15 cellular contexts compared by ENCODE assay signal in the genomic region with DNA sequence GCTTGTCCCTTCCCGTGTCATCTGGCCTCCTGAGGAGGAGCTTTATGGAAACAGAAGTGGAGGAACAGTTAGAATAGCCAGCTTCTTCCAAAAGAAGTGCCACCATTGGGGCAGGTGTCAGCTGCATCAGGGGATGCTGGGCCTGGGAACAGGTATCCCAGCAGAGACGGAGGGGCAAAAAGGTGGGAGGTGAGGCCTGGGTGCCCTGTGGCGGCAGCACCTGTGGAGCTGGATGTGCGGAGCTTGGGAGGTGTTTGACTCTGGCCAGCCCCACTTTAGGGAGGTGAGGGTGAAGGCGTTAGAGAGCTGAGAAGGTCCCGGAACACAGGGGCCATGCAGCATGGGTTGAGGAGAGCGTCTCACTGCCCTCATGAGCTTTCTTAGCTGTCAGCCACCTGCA. TPM values are rescaled to one million over a fixed set of nuclear protein-coding genes. Genes with fewer than 3 reads are reported as not detected.
DNase-seq lines count a peak whose midpoint lies in the region; ATAC-seq and TF ChIP-seq lines count a peak whose summit lies in the region.
"Had no signal": no experiment of that assay in that cellular context is flagged by ENCODE, and none has a peak within 500 bp of the region (broad histone marks: within the 10 kb centered on the region; RNA-seq: fewer than 3 reads in every experiment).

No MANE protein-coding gene starts in this region.

- H3K9me3 ChIP-seq in skeletal muscle satellite cell (replicated peaks; ENCODE audit: low read length), result no peaks in the 10 kb centered on the region
- H3K9me3 ChIP-seq in transverse colon, result no peaks in the 10 kb centered on the region

- H3K4me3 ChIP-seq in skeletal muscle satellite cell (ENCODE audit: low read length) (no peak overlapping the region), transverse colon (no peak overlapping the region)

- peaks cover 46% of the 10 kb centered on the region for H3K36me3 ChIP-seq in skeletal muscle satellite cell (ENCODE audit: insufficient read depth, low read length)
- H3K36me3 ChIP-seq in transverse colon, result peaks cover 0 to 26% (median 7%) of the 10 kb centered on the region in 4 donors

- no peak for TF ChIP-seq CTCF in activated CD8-positive, alpha-beta T cell treated with anti-CD3 and anti-CD28 coated beads for 36 hours (IDR thresholded peaks at IDR 0.05)
- no peak for TF ChIP-seq CTCF in transverse colon (IDR thresholded peaks at IDR 0.05)

- H3K4me1 Mint-ChIP-seq in activated CD8-positive, alpha-beta T cell treated with anti-CD3 and anti-CD28 coated beads for 36 hours (ENCODE audit: low read depth), result peaks cover 57% of the 10 kb centered on the region
- H3K4me1 Mint-ChIP-seq in activated CD8-positive, alpha-beta T cell treated with anti-CD3 and anti-CD28 coated beads, Interleukin-2, amount 10 ng/mL, durations not matched to agents 7 days and 5 days (ENCODE audit: low read depth), result peaks cover 52% of the 10 kb centered on the region
- H3K4me1 Mint-ChIP-seq in dendritic cell treated with granulocyte-macrophage colony-stimulating factor and Interleukin-4, amounts not matched to agents 40 ng/mL and 50 ng/mL, for 4 days (ENCODE audit: low read depth), result peaks cover 94% of the 10 kb centered on the region

- no peaks in the 10 kb centered on the region for H3K27me3 ChIP-seq in skeletal muscle satellite cell (ENCODE audit: control insufficient read depth, insufficient read depth, low read length)
- no peaks in the 10 kb centered on the region for H3K27me3 ChIP-seq in transverse colon

- TF ChIP-seq POLR2A in transverse colon (IDR thresholded peaks at IDR 0.05), result no peak

- DNase-seq in activated CD8-positive, alpha-beta T cell treated with anti-CD3 and anti-CD28 coated beads for 36 hours, result no peak
- DNase-seq in activated CD8-positive, alpha-beta T cell treated with anti-CD3 and anti-CD28 coated beads, Interleukin-2, amount 10 ng/mL, durations not matched to agents 7 days and 5 days, result no peak
- DNase-seq in transverse colon (no peak), foreskin melanocyte (no peak)
- DNase-seq: activated CD4-positive, alpha-beta T cell treated with anti-CD3 and anti-CD28 coated beads for 4 hours; NCI-H2081 treated with DMSO at 0.1 percent for 48 hours had no signal

- no peaks in the 10 kb centered on the region for H3K27me3 Mint-ChIP-seq in activated CD8-positive, alpha-beta T cell treated with anti-CD3 and anti-CD28 coated beads for 36 hours
- H3K27me3 Mint-ChIP-seq in activated CD8-positive, alpha-beta T cell treated with anti-CD3 and anti-CD28 coated beads, Interleukin-2, amount 10 ng/mL, durations not matched to agents 7 days and 5 days (ENCODE audit: low read depth), result no peaks in the 10 kb centered on the region
- H3K27me3 Mint-ChIP-seq in dendritic cell treated with granulocyte-macrophage colony-stimulating factor and Interleukin-4, amounts not matched to agents 40 ng/mL and 50 ng/mL, for 4 days, result no peaks in the 10 kb centered on the region

- H3K4me2 ChIP-seq in skeletal muscle satellite cell (ENCODE audit: low read length), result peak overlapping the region; percentile 36

- H3K9ac ChIP-seq in skeletal muscle satellite cell (ENCODE audit: low read depth, low read length), result no peak overlapping the region

- intact Hi-C loops in activated CD8-positive, alpha-beta T cell treated with anti-CD3 and anti-CD28 coated beads for 36 hours (cut with micrococcal nuclease), result no loop called here
- intact Hi-C loops in dendritic cell treated with granulocyte-macrophage colony-stimulating factor and Interleukin-4, amounts not matched to agents 40 ng/mL and 50 ng/mL, for 4 days (cut with micrococcal nuclease), result no loop called here
- intact Hi-C loops in transverse colon (cut with DNase I; ENCODE audit: low total_unique reads), result no loop called here

- 91% methylated on average over 7 of the region's 7 CpGs; no CpG with 5 or more reads in 1 of the 2 donors for WGBS in transverse colon (ENCODE audit: low coverage in 1 of 2), 2 donors

- H3K4me1 ChIP-seq in skeletal muscle satellite cell (ENCODE audit: control insufficient read depth, insufficient read depth, low read length), result peaks cover 29% of the 10 kb centered on the region
- H3K4me1 ChIP-seq in transverse colon, result peaks cover 34 to 57% (median 49%) of the 10 kb centered on the region in 4 donors

- H3K36me3 Mint-ChIP-seq in activated CD8-positive, alpha-beta T cell treated with anti-CD3 and anti-CD28 coated beads for 36 hours (ENCODE audit: low read depth), result peaks cover 30% of the 10 kb centered on the region
- H3K36me3 Mint-ChIP-seq in activated CD8-positive, alpha-beta T cell treated with anti-CD3 and anti-CD28 coated beads, Interleukin-2, amount 10 ng/mL, durations not matched to agents 7 days and 5 days (ENCODE audit: low read depth), result peaks cover 58% of the 10 kb centered on the region
- H3K36me3 Mint-ChIP-seq in dendritic cell treated with granulocyte-macrophage colony-stimulating factor and Interleukin-4, amounts not matched to agents 40 ng/mL and 50 ng/mL, for 4 days (ENCODE audit: low read depth), result peaks cover 98% of the 10 kb centered on the region

- TF ChIP-seq EP300 in transverse colon (IDR thresholded peaks at IDR 0.05; ENCODE audit: low read depth), result no peak

- H3K4me3 Mint-ChIP-seq in activated CD8-positive, alpha-beta T cell treated with anti-CD3 and anti-CD28 coated beads for 36 hours, result no peak overlapping the region
- H3K4me3 Mint-ChIP-seq in activated CD8-positive, alpha-beta T cell treated with anti-CD3 and anti-CD28 coated beads, Interleukin-2, amount 10 ng/mL, durations not matched to agents 7 days and 5 days, result no peak overlapping the region
- peak overlapping the region; percentile 32 for H3K4me3 Mint-ChIP-seq in dendritic cell treated with granulocyte-macrophage colony-stimulating factor and Interleukin-4, amounts not matched to agents 40 ng/mL and 50 ng/mL, for 4 days

- peak overlapping the region; percentile 34 for H3K27ac Mint-ChIP-seq in activated CD8-positive, alpha-beta T cell treated with anti-CD3 and anti-CD28 coated beads for 36 hours
- no peak overlapping the region for H3K27ac Mint-ChIP-seq in activated CD8-positive, alpha-beta T cell treated with anti-CD3 and anti-CD28 coated beads, Interleukin-2, amount 10 ng/mL, durations not matched to agents 7 days and 5 days
- peak overlapping the region; percentile 7 for H3K27ac Mint-ChIP-seq in dendritic cell treated with granulocyte-macrophage colony-stimulating factor and Interleukin-4, amounts not matched to agents 40 ng/mL and 50 ng/mL, for 4 days
- H3K27ac Mint-ChIP-seq: activated T-helper 1 cell treated with anti-CD3 and anti-CD28 coated beads, Interleukin-12 subunit alpha, Interleukin-12 subunit beta, Interleukin-2, Interleukin-4 antibody, amounts not matched to agents 30 ng/mL and 10 ng/mL and 1 ng/mL, durations not matched to agents 14 hours and 24 hours and 36 hours had no signal

- in situ Hi-C loops in transverse colon (cut with MboI; ENCODE audit: low pct_ligation_motif_present in 1 of 4, low pct_unique_long_range_greater_than_20kb in 1 of 4, low sequenced_read_pairs in 3 of 4), result no loop called here

- CTCF ChIA-PET in activated CD8-positive, alpha-beta T cell treated with anti-CD3 and anti-CD28 coated beads for 36 hours (lab: Charles Lee), result interaction anchor here (1.0 to 1.2 kb wide), 3 partner anchors 20 to 306 kb away, joined by 3 read pairs; no protein-coding TSS in a partner anchor
- CTCF ChIA-PET in activated CD8-positive, alpha-beta T cell treated with anti-CD3 and anti-CD28 coated beads, Interleukin-2, amount 10 ng/mL, durations not matched to agents 7 days and 5 days (lab: Charles Lee), result interaction anchor here (0.9 to 1.0 kb wide), 3 partner anchors 12 to 33 kb away, joined by 3 to 4 read pairs (median 4); no protein-coding TSS in a partner anchor

- no peak for ATAC-seq in activated CD8-positive, alpha-beta T cell treated with anti-CD3 and anti-CD28 coated beads for 36 hours
- ATAC-seq in activated CD8-positive, alpha-beta T cell treated with anti-CD3 and anti-CD28 coated beads, Interleukin-2, amount 10 ng/mL, durations not matched to agents 7 days and 5 days, result no peak

- no peak overlapping the region for H3K27ac ChIP-seq in transverse colon

- H3K9me3 Mint-ChIP-seq in activated CD8-positive, alpha-beta T cell treated with anti-CD3 and anti-CD28 coated beads for 36 hours, result peaks cover 2% of the 10 kb centered on the region
- no peaks in the 10 kb centered on the region for H3K9me3 Mint-ChIP-seq in activated CD8-positive, alpha-beta T cell treated with anti-CD3 and anti-CD28 coated beads, Interleukin-2, amount 10 ng/mL, durations not matched to agents 7 days and 5 days (ENCODE audit: insufficient read depth)
- H3K9me3 Mint-ChIP-seq in dendritic cell treated with granulocyte-macrophage colony-stimulating factor and Interleukin-4, amounts not matched to agents 40 ng/mL and 50 ng/mL, for 4 days, result peaks cover 6% of the 10 kb centered on the region
- H3K9me3 Mint-ChIP-seq: activated T-helper 1 cell treated with anti-CD3 and anti-CD28 coated beads, Interleukin-12 subunit alpha, Interleukin-12 subunit beta, Interleukin-2, Interleukin-4 antibody, amounts not matched to agents 30 ng/mL and 10 ng/mL and 1 ng/mL, durations not matched to agents 14 hours and 24 hours and 36 hours had no signal

- POLR2A ChIA-PET in activated CD8-positive, alpha-beta T cell treated with anti-CD3 and anti-CD28 coated beads for 36 hours (lab: Charles Lee), result interaction anchor here (0.7 to 1.7 kb wide), 3 partner anchors 14 to 55 kb away, joined by 3 to 5 read pairs (median 3); no protein-coding TSS in a partner anchor
- POLR2A ChIA-PET in activated CD8-positive, alpha-beta T cell treated with anti-CD3 and anti-CD28 coated beads, Interleukin-2, amount 10 ng/mL, durations not matched to agents 7 days and 5 days (lab: Charles Lee), result no interaction called here

RNA-seq across cellular contexts. Expression of a gene that starts 5.2 kb away (rescaled TPM):
- total RNA-seq in activated CD8-positive, alpha-beta T cell treated with anti-CD3 and anti-CD28 coated beads for 36 hours, result 10 to 100 TPM; 12.9 to 13.7 TPM
- 10 to 100 TPM; 23.7 TPM for total RNA-seq in activated CD8-positive, alpha-beta T cell treated with anti-CD3 and anti-CD28 coated beads, Interleukin-2, amount 10 ng/mL, durations not matched to agents 7 days and 5 days
- 13.3 and 14.7 TPM in 2 replicates for total RNA-seq in skeletal muscle satellite cell (2012; rRNA removed)
- 10 to 100 TPM; 12.1 to 20.6 (median 19.6) TPM for total RNA-seq in transverse colon

RNA-seq across cellular contexts. Expression of a gene that starts 5.5 kb away (rescaled TPM):
- 10 to 100 TPM; 61.8 to 65.7 TPM for total RNA-seq in activated CD8-positive, alpha-beta T cell treated with anti-CD3 and anti-CD28 coated beads for 36 hours
- 10 to 100 TPM; 75.9 to 77.3 TPM for total RNA-seq in activated CD8-positive, alpha-beta T cell treated with anti-CD3 and anti-CD28 coated beads, Interleukin-2, amount 10 ng/mL, durations not matched to agents 7 days and 5 days
- 36.2 and 45.7 TPM in 2 replicates for total RNA-seq in skeletal muscle satellite cell (2012; rRNA removed)
- total RNA-seq in transverse colon, result 10 to 100 TPM; 12.0 to 79.0 (median 32.1) TPM

RNA-seq across cellular contexts. Expression of a gene that starts 43.0 kb away (rescaled TPM):
- 10 to 100 TPM; 45.1 to 49.6 TPM for total RNA-seq in activated CD8-positive, alpha-beta T cell treated with anti-CD3 and anti-CD28 coated beads for 36 hours
- 10 to 100 TPM; 60.7 to 61.8 TPM for total RNA-seq in activated CD8-positive, alpha-beta T cell treated with anti-CD3 and anti-CD28 coated beads, Interleukin-2, amount 10 ng/mL, durations not matched to agents 7 days and 5 days
- total RNA-seq in skeletal muscle satellite cell (2012; rRNA removed), result 8.3 and 17.2 TPM in 2 replicates
- total RNA-seq in transverse colon, result 10 to 100 TPM; 29.2 to 49.4 (median 38.5) TPM

RNA-seq across cellular contexts. Expression of a gene that starts 57.3 kb away (rescaled TPM):
- not detected for total RNA-seq in activated CD8-positive, alpha-beta T cell treated with anti-CD3 and anti-CD28 coated beads for 36 hours
- total RNA-seq in activated CD8-positive, alpha-beta T cell treated with anti-CD3 and anti-CD28 coated beads, Interleukin-2, amount 10 ng/mL, durations not matched to agents 7 days and 5 days, result not detected
- not detected in 2 replicates for total RNA-seq in skeletal muscle satellite cell (2012; rRNA removed)
- 1 to 10 TPM in 2 of 4 donors, under 1 TPM in 1, not detected in 1; 0.41 to 7.0 (median 1.1) TPM for total RNA-seq in transverse colon
- total RNA-seq: A172; activated T-helper 1 cell treated with anti-CD3 and anti-CD28 coated beads, Interleukin-12 subunit alpha, Interleukin-12 subunit beta, Interleukin-2, Interleukin-4 antibody, amounts not matched to agents 30 ng/mL and 10 ng/mL and 1 ng/mL, durations not matched to agents 14 hours and 24 hours and 36 hours; aorta; dermis blood vessel endothelial cell; HT1080; RPMI7951; T-helper 2 cell treated with Interferon-gamma antibody and Interleukin-4, amounts not matched to agents 100 ng/mL and 5 ng/mL, for 36 hours had no signal

RNA-seq across cellular contexts. Expression of a gene that starts 59.8 kb away (rescaled TPM):
- 1 to 10 TPM; 5.5 to 6.2 TPM for total RNA-seq in activated CD8-positive, alpha-beta T cell treated with anti-CD3 and anti-CD28 coated beads for 36 hours
- 10 to 100 TPM in 1 of 2 experiments, 1 to 10 TPM in 1; 9.0 to 11.1 TPM for total RNA-seq in activated CD8-positive, alpha-beta T cell treated with anti-CD3 and anti-CD28 coated beads, Interleukin-2, amount 10 ng/mL, durations not matched to agents 7 days and 5 days
- total RNA-seq in skeletal muscle satellite cell (2012; rRNA removed), result 8.6 and 10.9 TPM in 2 replicates
- total RNA-seq in transverse colon, result 10 to 100 TPM in 3 of 4 donors, 1 to 10 TPM in 1; 7.4 to 48.0 (median 21.0) TPM
